ENCODE assay signal across 10 cellular contexts in the genomic region with DNA sequence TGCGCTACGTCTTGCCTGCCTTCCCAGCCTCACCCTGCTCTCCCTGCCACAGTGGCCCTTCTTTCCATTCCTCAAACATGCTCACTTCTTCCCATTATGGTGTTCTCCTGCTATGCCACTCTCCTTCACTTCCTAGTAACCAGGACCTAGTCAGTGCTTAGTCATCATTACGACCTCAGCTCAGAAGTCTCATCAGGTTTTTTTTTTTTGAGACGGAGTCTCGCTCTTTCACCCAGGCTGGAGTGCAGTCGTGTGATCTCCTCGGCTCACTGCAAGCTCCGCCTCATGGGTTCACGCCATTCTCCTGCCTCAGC.
DNase-seq lines count a peak whose midpoint lies in the region; ATAC-seq, FAIRE-seq and TF ChIP-seq lines count a peak whose summit lies in the region.
"Had no signal": no experiment of that assay in that cellular context is flagged by ENCODE, and none has a peak within 500 bp of the region (broad histone marks: within the 10 kb centered on the region; RNA-seq: fewer than 3 reads in every experiment).

No MANE protein-coding gene starts in this region.

- 16% methylated on average over 9 of the region's 9 CpGs for WGBS in K562 (ENCODE audit: insufficient coverage, low coverage, missing lambda C conversion rate)

- peak overlapping the region; percentile 79 for H2AFZ ChIP-seq in K562 (ENCODE audit: low read depth, low read length)

- FAIRE-seq in HTR-8/SVneo (lab: Jason Lieb, UNC) (no peak), K562 (lab: Jason Lieb, UNC) (peak; percentile 56)

- DNase-seq in AG08395 (ENCODE audit: low spot score) (peak; percentile 57), HTR-8/SVneo (ENCODE audit: insufficient read length, low spot score) (peak; percentile 56), K562 (ENCODE audit: extremely low read depth in 1 of 4, low spot score in 3 of 4) (peak in 2 of 4 experiments; percentile 12 to 49), kidney tubule cell (ENCODE audit: low spot score) (peak; percentile 90), KG1 (lab: John Stamatoyannopoulos, UW) (no peak), hippocampal formation (lab: John Stamatoyannopoulos, UW) (no peak), SKM-1 (lab: John Stamatoyannopoulos, UW; ENCODE audit: unreplicated experiment) (no peak), NCI-H1105 treated with DMSO at 0.1 percent for 48 hours (lab: John Stamatoyannopoulos, UW) (no peak)
- DNase-seq: activated CD4-positive, alpha-beta T cell treated with anti-CD3 and anti-CD28 coated beads for 48 hours; psoas muscle had no signal

- intact Hi-C loops in K562 (cut with micrococcal nuclease), result no loop called here

- H3K4me2 ChIP-seq in K562 (ENCODE audit: insufficient read depth, low read length), result peak overlapping the region; percentile 54

- TF ChIP-seq EP300 in K562 (IDR thresholded peaks at IDR 0.05; ENCODE audit: low read length), result no peak

- TF ChIP-seq POLR2A in K562 (conservative IDR thresholded peaks at IDR 0.05), result no peak

- in situ Hi-C loops in K562 (cut with MboI), result no loop called here

- H3K4me3 ChIP-seq in K562, result no peak overlapping the region
- H3K4me3 ChIP-seq: psoas muscle had no signal

- peak; percentile 77 for ATAC-seq in K562
- ATAC-seq: psoas muscle had no signal

- no peaks in the 10 kb centered on the region for H3K36me3 ChIP-seq in K562 (ENCODE audit: control insufficient read depth, insufficient read depth, low read length)

- no peaks in the 10 kb centered on the region for H3K79me2 ChIP-seq in K562 (ENCODE audit: control insufficient read depth, insufficient read depth, low read length)

- no peaks in the 10 kb centered on the region for H3K27me3 ChIP-seq in K562 (ENCODE audit: control insufficient read depth in 2 of 2, insufficient read depth in 2 of 2, low read length in 2 of 2)

- TF ChIP-seq RAD21 in K562 (CRISPR knock-in tag; conservative IDR thresholded peaks at IDR 0.05 in 1 of 2, IDR thresholded peaks at IDR 0.05 in 1 of 2), result no peak

- no TSS peak for BruUV-seq in K562 (replicated peaks; lab: Mats Ljungman, UMichigan)

- no peaks in the 10 kb centered on the region for H3K9me1 ChIP-seq in K562 (ENCODE audit: control insufficient read depth, insufficient read depth, low read length)

- no peak overlapping the region for H3K9ac ChIP-seq in K562 (ENCODE audit: insufficient read depth in 1 of 2, low read depth in 2 of 2, low read length in 2 of 2)

- no peaks in the 10 kb centered on the region for H3K9me3 ChIP-seq in K562 (replicated peaks; ENCODE audit: control insufficient read depth, insufficient read depth, low read depth, low read length)
- H3K9me3 ChIP-seq: psoas muscle had no signal

- TF ChIP-seq CTCF in K562 (IDR thresholded peaks at IDR 0.05 in 2 of 3, conservative IDR thresholded peaks at IDR 0.05 in 1 of 3; ENCODE audit: insufficient read depth in 2 of 3, low read depth in 1 of 3, low read length in 3 of 3), result no peak

- peaks cover 0 to 14% of the 10 kb centered on the region in 2 experiments; a peak in 4 of 5 replicates for H3K4me1 ChIP-seq in K562 (replicated peaks in 1 of 2; ENCODE audit: control insufficient read depth in 2 of 2, insufficient read depth in 2 of 2, low read length in 2 of 2)
- H3K4me1 ChIP-seq: psoas muscle had no signal

- H3K27ac ChIP-seq in K562 (ENCODE audit: extremely low read depth, low read depth, low read length), result peak overlapping the region; percentile 45; the same call in 1 of the 3 replicates
- H3K27ac ChIP-seq: psoas muscle had no signal

- no peaks in the 10 kb centered on the region for H4K20me1 ChIP-seq in K562 (replicated peaks; ENCODE audit: control insufficient read depth, insufficient read depth, low read length)

- CTCF ChIA-PET in K562 (lab: Yijun Ruan, JAX; ENCODE audit: low intra/inter-chr PET ratio), result no interaction called here

- POLR2A ChIA-PET in K562 (lab: Yijun Ruan, JAX), result no interaction called here

TF ChIP-seq in K562, 482 proteins besides CTCF, POLR2A, EP300 and RAD21 (continues in another document):
- TF ChIP-seq SAP30 (IDR thresholded peaks at IDR 0.05; ENCODE audit: borderline replicate concordance, insufficient read depth, low read depth, low read length, poor library complexity, severe bottlenecking), result no peak
- TF ChIP-seq, protein P1, sequence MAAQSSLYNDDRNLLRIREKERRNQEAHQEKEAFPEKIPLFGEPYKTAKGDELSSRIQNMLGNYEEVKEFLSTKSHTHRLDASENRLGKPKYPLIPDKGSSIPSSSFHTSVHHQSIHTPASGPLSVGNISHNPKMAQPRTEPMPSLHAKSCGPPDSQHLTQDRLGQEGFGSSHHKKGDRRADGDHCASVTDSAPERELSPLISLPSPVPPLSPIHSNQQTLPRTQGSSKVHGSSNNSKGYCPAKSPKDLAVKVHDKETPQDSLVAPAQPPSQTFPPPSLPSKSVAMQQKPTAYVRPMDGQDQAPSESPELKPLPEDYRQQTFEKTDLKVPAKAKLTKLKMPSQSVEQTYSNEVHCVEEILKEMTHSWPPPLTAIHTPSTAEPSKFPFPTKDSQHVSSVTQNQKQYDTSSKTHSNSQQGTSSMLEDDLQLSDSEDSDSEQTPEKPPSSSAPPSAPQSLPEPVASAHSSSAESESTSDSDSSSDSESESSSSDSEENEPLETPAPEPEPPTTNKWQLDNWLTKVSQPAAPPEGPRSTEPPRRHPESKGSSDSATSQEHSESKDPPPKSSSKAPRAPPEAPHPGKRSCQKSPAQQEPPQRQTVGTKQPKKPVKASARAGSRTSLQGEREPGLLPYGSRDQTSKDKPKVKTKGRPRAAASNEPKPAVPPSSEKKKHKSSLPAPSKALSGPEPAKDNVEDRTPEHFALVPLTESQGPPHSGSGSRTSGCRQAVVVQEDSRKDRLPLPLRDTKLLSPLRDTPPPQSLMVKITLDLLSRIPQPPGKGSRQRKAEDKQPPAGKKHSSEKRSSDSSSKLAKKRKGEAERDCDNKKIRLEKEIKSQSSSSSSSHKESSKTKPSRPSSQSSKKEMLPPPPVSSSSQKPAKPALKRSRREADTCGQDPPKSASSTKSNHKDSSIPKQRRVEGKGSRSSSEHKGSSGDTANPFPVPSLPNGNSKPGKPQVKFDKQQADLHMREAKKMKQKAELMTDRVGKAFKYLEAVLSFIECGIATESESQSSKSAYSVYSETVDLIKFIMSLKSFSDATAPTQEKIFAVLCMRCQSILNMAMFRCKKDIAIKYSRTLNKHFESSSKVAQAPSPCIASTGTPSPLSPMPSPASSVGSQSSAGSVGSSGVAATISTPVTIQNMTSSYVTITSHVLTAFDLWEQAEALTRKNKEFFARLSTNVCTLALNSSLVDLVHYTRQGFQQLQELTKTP (IDR thresholded peaks at IDR 0.05; ENCODE audit: low read depth in 1 of 2, partially characterized antibody in 2 of 2), result peak in 1 of 2 experiments; percentile 87
- TF ChIP-seq MIER1 (IDR thresholded peaks at IDR 0.05; ENCODE audit: low read depth), result no peak
- no peak for TF ChIP-seq ZZZ3 (IDR thresholded peaks at IDR 0.05)
- TF ChIP-seq ZNF707 (CRISPR knock-in tag; conservative IDR thresholded peaks at IDR 0.05), result no peak
- TF ChIP-seq ATF1 (CRISPR knock-in tag; IDR thresholded peaks at IDR 0.05), result no peak
- TF ChIP-seq ATF1 (tag; IDR thresholded peaks at IDR 0.05), result 0 out of 2 replicates have a peak, but pooled peaks have one; percentile 30
- TF ChIP-seq, protein P2, sequence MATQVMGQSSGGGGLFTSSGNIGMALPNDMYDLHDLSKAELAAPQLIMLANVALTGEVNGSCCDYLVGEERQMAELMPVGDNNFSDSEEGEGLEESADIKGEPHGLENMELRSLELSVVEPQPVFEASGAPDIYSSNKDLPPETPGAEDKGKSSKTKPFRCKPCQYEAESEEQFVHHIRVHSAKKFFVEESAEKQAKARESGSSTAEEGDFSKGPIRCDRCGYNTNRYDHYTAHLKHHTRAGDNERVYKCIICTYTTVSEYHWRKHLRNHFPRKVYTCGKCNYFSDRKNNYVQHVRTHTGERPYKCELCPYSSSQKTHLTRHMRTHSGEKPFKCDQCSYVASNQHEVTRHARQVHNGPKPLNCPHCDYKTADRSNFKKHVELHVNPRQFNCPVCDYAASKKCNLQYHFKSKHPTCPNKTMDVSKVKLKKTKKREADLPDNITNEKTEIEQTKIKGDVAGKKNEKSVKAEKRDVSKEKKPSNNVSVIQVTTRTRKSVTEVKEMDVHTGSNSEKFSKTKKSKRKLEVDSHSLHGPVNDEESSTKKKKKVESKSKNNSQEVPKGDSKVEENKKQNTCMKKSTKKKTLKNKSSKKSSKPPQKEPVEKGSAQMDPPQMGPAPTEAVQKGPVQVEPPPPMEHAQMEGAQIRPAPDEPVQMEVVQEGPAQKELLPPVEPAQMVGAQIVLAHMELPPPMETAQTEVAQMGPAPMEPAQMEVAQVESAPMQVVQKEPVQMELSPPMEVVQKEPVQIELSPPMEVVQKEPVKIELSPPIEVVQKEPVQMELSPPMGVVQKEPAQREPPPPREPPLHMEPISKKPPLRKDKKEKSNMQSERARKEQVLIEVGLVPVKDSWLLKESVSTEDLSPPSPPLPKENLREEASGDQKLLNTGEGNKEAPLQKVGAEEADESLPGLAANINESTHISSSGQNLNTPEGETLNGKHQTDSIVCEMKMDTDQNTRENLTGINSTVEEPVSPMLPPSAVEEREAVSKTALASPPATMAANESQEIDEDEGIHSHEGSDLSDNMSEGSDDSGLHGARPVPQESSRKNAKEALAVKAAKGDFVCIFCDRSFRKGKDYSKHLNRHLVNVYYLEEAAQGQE (CRISPR knock-in tag; IDR thresholded peaks at IDR 0.05; ENCODE audit: low read depth), result no peak
- TF ChIP-seq ZNF780A (CRISPR knock-in tag; IDR thresholded peaks at IDR 0.05), result no peak
- TF ChIP-seq IRF2 (CRISPR knock-in tag; IDR thresholded peaks at IDR 0.05), result no peak
- TF ChIP-seq ZNF224 (CRISPR knock-in tag; IDR thresholded peaks at IDR 0.05), result no peak
- TF ChIP-seq, protein P3, sequence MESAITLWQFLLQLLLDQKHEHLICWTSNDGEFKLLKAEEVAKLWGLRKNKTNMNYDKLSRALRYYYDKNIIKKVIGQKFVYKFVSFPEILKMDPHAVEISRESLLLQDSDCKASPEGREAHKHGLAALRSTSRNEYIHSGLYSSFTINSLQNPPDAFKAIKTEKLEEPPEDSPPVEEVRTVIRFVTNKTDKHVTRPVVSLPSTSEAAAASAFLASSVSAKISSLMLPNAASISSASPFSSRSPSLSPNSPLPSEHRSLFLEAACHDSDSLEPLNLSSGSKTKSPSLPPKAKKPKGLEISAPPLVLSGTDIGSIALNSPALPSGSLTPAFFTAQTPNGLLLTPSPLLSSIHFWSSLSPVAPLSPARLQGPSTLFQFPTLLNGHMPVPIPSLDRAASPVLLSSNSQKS (CRISPR knock-in tag; IDR thresholded peaks at IDR 0.05), result no peak
- no peak for TF ChIP-seq SMARCA5 (IDR thresholded peaks at IDR 0.05)

Comparison
In these comparisons a context has a peak if more than half of its experiments do, and no peak if none do; other contexts are left out.
1. DNase-seq: peak in AG08395 (single experiment), HTR-8/SVneo (single experiment) and kidney tubule cell (single experiment); none in KG1 (single experiment), hippocampal formation (0 of 2), SKM-1 (single experiment) and NCI-H1105 treated with DMSO at 0.1 percent for 48 hours (single experiment).